9 cellular contexts compared by ENCODE assay signal in the genomic region with DNA sequence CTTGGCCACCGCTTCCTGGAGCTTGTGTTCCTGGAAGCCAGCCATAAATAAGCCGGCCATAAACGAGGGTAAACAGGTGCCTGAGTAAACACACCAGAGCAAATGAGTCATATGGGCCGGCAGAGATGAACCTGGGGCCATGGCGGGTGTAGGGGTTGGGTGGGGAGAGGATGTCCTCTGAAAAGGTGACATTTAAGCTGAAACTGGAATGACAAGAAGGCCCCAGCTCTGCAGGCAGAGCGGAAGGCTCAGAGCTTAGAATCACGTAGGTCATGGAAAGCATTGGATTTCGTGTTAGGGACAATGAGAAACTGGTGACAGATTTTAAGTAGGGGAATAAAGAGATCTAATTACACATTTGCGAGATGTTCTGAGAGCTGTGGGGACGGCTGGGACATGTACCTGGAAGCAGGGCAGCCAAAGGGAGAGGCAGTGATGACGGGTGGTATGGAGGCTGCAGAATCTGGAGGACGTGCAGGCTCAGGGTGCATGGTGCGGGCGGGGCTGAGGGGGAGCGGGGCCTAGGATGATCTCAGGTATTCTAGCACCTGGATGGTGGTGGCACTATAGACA. TPM values are rescaled to one million over a fixed set of nuclear protein-coding genes. Genes with fewer than 3 reads are reported as not detected.
DNase-seq lines count a peak whose midpoint lies in the region; ATAC-seq, FAIRE-seq and TF ChIP-seq lines count a peak whose summit lies in the region.
"Had no signal": no experiment of that assay in that cellular context is flagged by ENCODE, and none has a peak within 500 bp of the region (broad histone marks: within the 10 kb centered on the region; RNA-seq: fewer than 3 reads in every experiment).

No MANE protein-coding gene starts in this region.

- H3K27ac ChIP-seq in transverse colon (peak overlapping the region; percentile 60 to 71 (median 65)), heart right ventricle (no peak overlapping the region)

- no peak for ATAC-seq in heart right ventricle

- no peak for TF ChIP-seq POLR2A in transverse colon (IDR thresholded peaks at IDR 0.05)

- TF ChIP-seq EP300 in transverse colon (IDR thresholded peaks at IDR 0.05; ENCODE audit: low read depth): no peak

- DNase-seq in activated effector memory CD4-positive, alpha-beta T cell treated with anti-CD3 and anti-CD28 coated beads, Interleukin-2, amount 50 U/mL, for 16 hours: peak; percentile 28
- no peak for DNase-seq in activated effector memory CD4-positive, alpha-beta T cell treated with Interleukin-2 at 50 U/mL for 16 hours
- DNase-seq in transverse colon: peak; percentile 88
- no peak for DNase-seq in heart right ventricle
- DNase-seq in activated T-cell treated with anti-CD3 and anti-CD28 coated beads for 4 hours: no peak
- no peak for DNase-seq in anterior cingulate cortex (lab: John Stamatoyannopoulos, UW)
- DNase-seq: stimulated activated CD4-positive, alpha-beta T cell treated with anti-CD3 and anti-CD28 coated beads, Interleukin-1b, Interleukin-23, amount 100 ng/mL, for 48 hours had no signal

- TF ChIP-seq CTCF in transverse colon (IDR thresholded peaks at IDR 0.05): no peak
- TF ChIP-seq CTCF in heart right ventricle (IDR thresholded peaks at IDR 0.05): no peak

- H3K4me3 ChIP-seq in transverse colon (no peak overlapping the region), heart right ventricle (no peak overlapping the region)

- FAIRE-seq in islet of Langerhans (lab: Jason Lieb, UNC): peak; percentile 51

- in situ Hi-C loops in transverse colon (cut with MboI; ENCODE audit: low pct_ligation_motif_present in 1 of 4, low pct_unique_long_range_greater_than_20kb in 1 of 4, low sequenced_read_pairs in 3 of 4): no loop called here

- H3K9me3 ChIP-seq in transverse colon (no peaks in the 10 kb centered on the region), heart right ventricle (no peaks in the 10 kb centered on the region)

- intact Hi-C loops in transverse colon (cut with DNase I; ENCODE audit: low total_unique reads): no loop called here
- intact Hi-C loops in heart right ventricle (cut with DNase I): no loop called here

- WGBS in transverse colon (ENCODE audit: low coverage in 1 of 2), 2 donors: 31 to 47% methylated on average over 11 to 15 of the region's 15 CpGs
- 84% methylated on average over 15 of the region's 15 CpGs for WGBS in heart right ventricle, 2 donors

- H3K4me1 ChIP-seq in transverse colon (peaks cover 3 to 25% (median 20%) of the 10 kb centered on the region in 4 donors), heart right ventricle (peaks cover 0 to 6% (median 0%) of the 10 kb centered on the region in 9 donors)

- H3K27me3 ChIP-seq in transverse colon (no peaks in the 10 kb centered on the region), heart right ventricle (no peaks in the 10 kb centered on the region)

- no peaks in the 10 kb centered on the region for H3K36me3 ChIP-seq in transverse colon
- peaks cover 0 to 46% (median 0%) of the 10 kb centered on the region in 9 donors for H3K36me3 ChIP-seq in heart right ventricle

TF ChIP-seq in PFSK-1, 5 proteins besides CTCF, POLR2A, EP300 and RAD21:
- TF ChIP-seq FOXP2 (optimal IDR thresholded peaks at IDR 0.05; ENCODE audit: borderline replicate concordance, extremely low read depth, extremely low read length, insufficient read depth): peak; percentile 55
- TF ChIP-seq, protein P1, sequence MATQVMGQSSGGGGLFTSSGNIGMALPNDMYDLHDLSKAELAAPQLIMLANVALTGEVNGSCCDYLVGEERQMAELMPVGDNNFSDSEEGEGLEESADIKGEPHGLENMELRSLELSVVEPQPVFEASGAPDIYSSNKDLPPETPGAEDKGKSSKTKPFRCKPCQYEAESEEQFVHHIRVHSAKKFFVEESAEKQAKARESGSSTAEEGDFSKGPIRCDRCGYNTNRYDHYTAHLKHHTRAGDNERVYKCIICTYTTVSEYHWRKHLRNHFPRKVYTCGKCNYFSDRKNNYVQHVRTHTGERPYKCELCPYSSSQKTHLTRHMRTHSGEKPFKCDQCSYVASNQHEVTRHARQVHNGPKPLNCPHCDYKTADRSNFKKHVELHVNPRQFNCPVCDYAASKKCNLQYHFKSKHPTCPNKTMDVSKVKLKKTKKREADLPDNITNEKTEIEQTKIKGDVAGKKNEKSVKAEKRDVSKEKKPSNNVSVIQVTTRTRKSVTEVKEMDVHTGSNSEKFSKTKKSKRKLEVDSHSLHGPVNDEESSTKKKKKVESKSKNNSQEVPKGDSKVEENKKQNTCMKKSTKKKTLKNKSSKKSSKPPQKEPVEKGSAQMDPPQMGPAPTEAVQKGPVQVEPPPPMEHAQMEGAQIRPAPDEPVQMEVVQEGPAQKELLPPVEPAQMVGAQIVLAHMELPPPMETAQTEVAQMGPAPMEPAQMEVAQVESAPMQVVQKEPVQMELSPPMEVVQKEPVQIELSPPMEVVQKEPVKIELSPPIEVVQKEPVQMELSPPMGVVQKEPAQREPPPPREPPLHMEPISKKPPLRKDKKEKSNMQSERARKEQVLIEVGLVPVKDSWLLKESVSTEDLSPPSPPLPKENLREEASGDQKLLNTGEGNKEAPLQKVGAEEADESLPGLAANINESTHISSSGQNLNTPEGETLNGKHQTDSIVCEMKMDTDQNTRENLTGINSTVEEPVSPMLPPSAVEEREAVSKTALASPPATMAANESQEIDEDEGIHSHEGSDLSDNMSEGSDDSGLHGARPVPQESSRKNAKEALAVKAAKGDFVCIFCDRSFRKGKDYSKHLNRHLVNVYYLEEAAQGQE (IDR thresholded peaks at IDR 0.05; ENCODE audit: insufficient read depth in 1 of 2, low read depth in 2 of 2, low read length in 2 of 2): no peak

RNA-seq across cellular contexts. Expression of gene DNASE1, which starts 8.1 kb away (rescaled TPM):
- polyA plus RNA-seq in PFSK-1 (2012; ENCODE audit: insufficient read length, low read depth): 6.1 TPM
- 100 to 1,000 TPM in 1 of 4 donors, 10 to 100 TPM in 3; 27.3 to 139 (median 36.5) TPM for total RNA-seq in transverse colon
- total RNA-seq in heart right ventricle: 10 to 100 TPM in 1 of 10 donors, 1 to 10 TPM in 9; 3.4 to 10.5 (median 7.4) TPM
- 10 to 100 TPM in 1 of 2 donors, 1 to 10 TPM in 1; 3.3 to 15.9 TPM for polyA plus RNA-seq in heart right ventricle

RNA-seq across cellular contexts. Expression of gene SLX4, which starts 35.0 kb away (rescaled TPM):
- 1.3 TPM for polyA plus RNA-seq in PFSK-1 (2012; ENCODE audit: insufficient read length, low read depth)
- 10 to 100 TPM in 1 of 4 donors, 1 to 10 TPM in 3; 3.0 to 11.5 (median 4.9) TPM for total RNA-seq in transverse colon
- total RNA-seq in heart right ventricle: 1 to 10 TPM; 2.4 to 3.6 (median 2.9) TPM
- polyA plus RNA-seq in heart right ventricle: 1 to 10 TPM; 1.1 to 4.4 TPM

Comparison
In these comparisons a context has a peak if more than half of its experiments do, and no peak if none do; other contexts are left out.
1. DNase-seq: peak in activated effector memory CD4-positive, alpha-beta T cell treated with anti-CD3 and anti-CD28 coated beads, Interleukin-2, amount 50 U/mL, for 16 hours (single experiment) and transverse colon (single experiment); none in activated effector memory CD4-positive, alpha-beta T cell treated with Interleukin-2 at 50 U/mL for 16 hours (single experiment), heart right ventricle (0 of 2), activated T-cell treated with anti-CD3 and anti-CD28 coated beads for 4 hours (single experiment) and anterior cingulate cortex (0 of 58).
2. H3K27ac ChIP-seq: peak in transverse colon (4 of 4); none in heart right ventricle (0 of 10).